3 cellular contexts compared by ENCODE assay signal in genomic region chr20:9574182-9574581, GRCh38.
TF ChIP-seq lines count a peak whose summit lies in the region.

No MANE protein-coding gene starts in this region.

TF ChIP-seq in GM23338, 12 proteins besides CTCF, POLR2A, EP300 and RAD21 (continued from another document):
- TF ChIP-seq CREB1 (CRISPR knock-in tag; IDR thresholded peaks at IDR 0.05; ENCODE audit: low read depth) = peak; percentile 43; the same call in 1 of the 2 replicates

TF ChIP-seq in WTC11, 78 proteins besides CTCF, POLR2A, EP300 and RAD21 (continues in another document):
- TF ChIP-seq MLX (CRISPR knock-in tag; IDR thresholded peaks at IDR 0.05) (no peak), HMGA2 (CRISPR knock-in tag; IDR thresholded peaks at IDR 0.05) (no peak), ZNF138 (CRISPR knock-in tag; conservative IDR thresholded peaks at IDR 0.05) (no peak), TEAD1 (CRISPR knock-in tag; IDR thresholded peaks at IDR 0.05) (no peak), ETV6 (CRISPR knock-in tag; IDR thresholded peaks at IDR 0.05) (no peak), CREB1 (CRISPR knock-in tag; IDR thresholded peaks at IDR 0.05) (no peak), CBFB (CRISPR knock-in tag; IDR thresholded peaks at IDR 0.05; ENCODE audit: low read depth) (no peak), SMAD3 (CRISPR knock-in tag; IDR thresholded peaks at IDR 0.05; ENCODE audit: borderline replicate concordance) (no peak), IRF2 (CRISPR knock-in tag; IDR thresholded peaks at IDR 0.05; ENCODE audit: borderline replicate concordance, low read depth) (no peak), JUN (CRISPR knock-in tag; IDR thresholded peaks at IDR 0.05) (no peak), OVOL2 (CRISPR knock-in tag; IDR thresholded peaks at IDR 0.05; ENCODE audit: borderline replicate concordance) (no peak)
- TF ChIP-seq, protein P1, sequence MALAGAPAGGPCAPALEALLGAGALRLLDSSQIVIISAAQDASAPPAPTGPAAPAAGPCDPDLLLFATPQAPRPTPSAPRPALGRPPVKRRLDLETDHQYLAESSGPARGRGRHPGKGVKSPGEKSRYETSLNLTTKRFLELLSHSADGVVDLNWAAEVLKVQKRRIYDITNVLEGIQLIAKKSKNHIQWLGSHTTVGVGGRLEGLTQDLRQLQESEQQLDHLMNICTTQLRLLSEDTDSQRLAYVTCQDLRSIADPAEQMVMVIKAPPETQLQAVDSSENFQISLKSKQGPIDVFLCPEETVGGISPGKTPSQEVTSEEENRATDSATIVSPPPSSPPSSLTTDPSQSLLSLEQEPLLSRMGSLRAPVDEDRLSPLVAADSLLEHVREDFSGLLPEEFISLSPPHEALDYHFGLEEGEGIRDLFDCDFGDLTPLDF (CRISPR knock-in tag; IDR thresholded peaks at IDR 0.05) = no peak
- TF ChIP-seq, protein P2, sequence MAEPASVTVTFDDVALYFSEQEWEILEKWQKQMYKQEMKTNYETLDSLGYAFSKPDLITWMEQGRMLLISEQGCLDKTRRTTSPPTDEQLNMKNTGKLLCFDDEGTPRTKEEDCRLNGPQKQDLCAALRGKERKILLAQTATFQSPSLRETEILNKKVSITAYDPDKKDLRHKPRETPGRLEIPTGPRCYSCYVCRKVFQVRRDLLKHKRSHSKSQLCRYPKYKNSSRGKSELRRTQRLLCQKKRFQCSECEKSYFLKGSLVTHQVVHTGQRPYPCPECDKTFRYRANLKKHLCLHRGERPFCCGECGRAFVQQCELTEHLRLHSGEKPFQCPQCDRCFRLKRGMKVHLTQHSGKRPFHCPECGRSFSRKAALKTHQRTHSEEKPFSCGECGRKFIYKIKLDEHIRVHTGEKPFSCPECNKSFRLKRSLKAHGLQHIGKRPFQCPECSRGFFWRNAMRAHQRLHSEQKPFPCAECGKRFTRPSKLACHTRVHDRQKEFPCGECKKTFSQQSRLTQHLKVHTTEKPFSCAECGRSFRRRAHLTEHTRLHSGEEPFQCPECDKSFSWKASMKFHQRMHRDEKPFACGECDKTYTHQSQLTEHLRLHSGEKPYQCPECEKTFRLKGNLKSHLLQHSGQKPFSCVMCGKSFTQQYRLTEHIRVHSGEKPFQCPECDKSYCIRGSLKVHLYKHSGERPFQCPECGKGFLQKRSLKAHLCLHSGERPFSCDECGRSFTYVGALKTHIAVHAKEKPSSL (CRISPR knock-in tag; conservative IDR thresholded peaks at IDR 0.05) = no peak
- TF ChIP-seq, protein P3, sequence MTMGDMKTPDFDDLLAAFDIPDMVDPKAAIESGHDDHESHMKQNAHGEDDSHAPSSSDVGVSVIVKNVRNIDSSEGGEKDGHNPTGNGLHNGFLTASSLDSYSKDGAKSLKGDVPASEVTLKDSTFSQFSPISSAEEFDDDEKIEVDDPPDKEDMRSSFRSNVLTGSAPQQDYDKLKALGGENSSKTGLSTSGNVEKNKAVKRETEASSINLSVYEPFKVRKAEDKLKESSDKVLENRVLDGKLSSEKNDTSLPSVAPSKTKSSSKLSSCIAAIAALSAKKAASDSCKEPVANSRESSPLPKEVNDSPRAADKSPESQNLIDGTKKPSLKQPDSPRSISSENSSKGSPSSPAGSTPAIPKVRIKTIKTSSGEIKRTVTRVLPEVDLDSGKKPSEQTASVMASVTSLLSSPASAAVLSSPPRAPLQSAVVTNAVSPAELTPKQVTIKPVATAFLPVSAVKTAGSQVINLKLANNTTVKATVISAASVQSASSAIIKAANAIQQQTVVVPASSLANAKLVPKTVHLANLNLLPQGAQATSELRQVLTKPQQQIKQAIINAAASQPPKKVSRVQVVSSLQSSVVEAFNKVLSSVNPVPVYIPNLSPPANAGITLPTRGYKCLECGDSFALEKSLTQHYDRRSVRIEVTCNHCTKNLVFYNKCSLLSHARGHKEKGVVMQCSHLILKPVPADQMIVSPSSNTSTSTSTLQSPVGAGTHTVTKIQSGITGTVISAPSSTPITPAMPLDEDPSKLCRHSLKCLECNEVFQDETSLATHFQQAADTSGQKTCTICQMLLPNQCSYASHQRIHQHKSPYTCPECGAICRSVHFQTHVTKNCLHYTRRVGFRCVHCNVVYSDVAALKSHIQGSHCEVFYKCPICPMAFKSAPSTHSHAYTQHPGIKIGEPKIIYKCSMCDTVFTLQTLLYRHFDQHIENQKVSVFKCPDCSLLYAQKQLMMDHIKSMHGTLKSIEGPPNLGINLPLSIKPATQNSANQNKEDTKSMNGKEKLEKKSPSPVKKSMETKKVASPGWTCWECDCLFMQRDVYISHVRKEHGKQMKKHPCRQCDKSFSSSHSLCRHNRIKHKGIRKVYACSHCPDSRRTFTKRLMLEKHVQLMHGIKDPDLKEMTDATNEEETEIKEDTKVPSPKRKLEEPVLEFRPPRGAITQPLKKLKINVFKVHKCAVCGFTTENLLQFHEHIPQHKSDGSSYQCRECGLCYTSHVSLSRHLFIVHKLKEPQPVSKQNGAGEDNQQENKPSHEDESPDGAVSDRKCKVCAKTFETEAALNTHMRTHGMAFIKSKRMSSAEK (CRISPR knock-in tag; IDR thresholded peaks at IDR 0.05; ENCODE audit: borderline replicate concordance) = no peak
- TF ChIP-seq, protein P4, sequence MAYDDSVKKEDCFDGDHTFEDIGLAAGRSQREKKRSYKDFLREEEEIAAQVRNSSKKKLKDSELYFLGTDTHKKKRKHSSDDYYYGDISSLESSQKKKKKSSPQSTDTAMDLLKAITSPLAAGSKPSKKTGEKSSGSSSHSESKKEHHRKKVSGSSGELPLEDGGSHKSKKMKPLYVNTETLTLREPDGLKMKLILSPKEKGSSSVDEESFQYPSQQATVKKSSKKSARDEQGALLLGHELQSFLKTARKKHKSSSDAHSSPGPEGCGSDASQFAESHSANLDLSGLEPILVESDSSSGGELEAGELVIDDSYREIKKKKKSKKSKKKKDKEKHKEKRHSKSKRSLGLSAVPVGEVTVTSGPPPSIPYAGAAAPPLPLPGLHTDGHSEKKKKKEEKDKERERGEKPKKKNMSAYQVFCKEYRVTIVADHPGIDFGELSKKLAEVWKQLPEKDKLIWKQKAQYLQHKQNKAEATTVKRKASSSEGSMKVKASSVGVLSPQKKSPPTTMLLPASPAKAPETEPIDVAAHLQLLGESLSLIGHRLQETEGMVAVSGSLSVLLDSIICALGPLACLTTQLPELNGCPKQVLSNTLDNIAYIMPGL (CRISPR knock-in tag; IDR thresholded peaks at IDR 0.05) = no peak

TF ChIP-seq in neural cell, 6 proteins besides CTCF, POLR2A, EP300 and RAD21 (continued from another document):
- TF ChIP-seq MXI1 (conservative IDR thresholded peaks at IDR 0.05; ENCODE audit: poor library complexity, severe bottlenecking) (no peak), POLR2AphosphoS5 (IDR thresholded peaks at IDR 0.05) (no peak), REST (IDR thresholded peaks at IDR 0.05; ENCODE audit: borderline replicate concordance) (no peak), EZH2 (IDR thresholded peaks at IDR 0.05; ENCODE audit: borderline replicate concordance, insufficient read depth, low read length, poor library complexity, severe bottlenecking) (no peak)
